1 cellular context compared by ENCODE assay signal in genomic region chr4:150584198-150584593, GRCh38.
TF ChIP-seq lines count a peak whose summit lies in the region.

No MANE protein-coding gene starts in this region.

TF ChIP-seq in GM23338, 12 proteins besides CTCF, POLR2A, EP300 and RAD21 (continued from another document):
- TF ChIP-seq REST (IDR thresholded peaks at IDR 0.05; ENCODE audit: unreplicated experiment) (no peak), EZH2phosphoT487 (IDR thresholded peaks at IDR 0.05; ENCODE audit: unreplicated experiment) (no peak), STAT1 (IDR thresholded peaks at IDR 0.05; ENCODE audit: unreplicated experiment) (no peak), ETS1 (IDR thresholded peaks at IDR 0.05) (no peak), CREB1 (CRISPR knock-in tag; IDR thresholded peaks at IDR 0.05; ENCODE audit: low read depth) (no peak)
TF ChIP-seq in GM23338: peak in this region for 0.
